1 cellular context compared by ENCODE assay signal in genomic region chr13:24217601-24218281, GRCh38.
TF ChIP-seq lines count a peak whose summit lies in the region.

No MANE protein-coding gene starts in this region.

TF ChIP-seq in HepG2, 621 proteins besides CTCF, POLR2A, EP300 and RAD21 (continued from another document and continues in another):
- TF ChIP-seq SOX13 (IDR thresholded peaks at IDR 0.05) (no peak), SOX13 (CRISPR knock-in tag; conservative IDR thresholded peaks at IDR 0.05 in 1 of 2, IDR thresholded peaks at IDR 0.05 in 1 of 2) (peak in 1 of 2 experiments; percentile 46; a peak in 1 of 4 replicates), RXRA (CRISPR knock-in tag; IDR thresholded peaks at IDR 0.05) (no peak; the same call in 1 of the 2 replicates), HES4 (CRISPR knock-in tag; IDR thresholded peaks at IDR 0.05; ENCODE audit: borderline replicate concordance) (no peak), HOXA3 (CRISPR knock-in tag; IDR thresholded peaks at IDR 0.05) (peak; percentile 58; the same call in 1 of the 2 replicates), SOX6 (IDR thresholded peaks at IDR 0.05) (no peak), SOX6 (CRISPR knock-in tag; IDR thresholded peaks at IDR 0.05) (peak; percentile 78), FOXK2 (IDR thresholded peaks at IDR 0.05) (peak; percentile 77; the same call in 1 of the 2 replicates), ARID5B (CRISPR knock-in tag; IDR thresholded peaks at IDR 0.05) (peak; percentile 85), ZHX1 (CRISPR knock-in tag; IDR thresholded peaks at IDR 0.05; ENCODE audit: low read depth) (no peak), MAF1 (CRISPR knock-in tag; IDR thresholded peaks at IDR 0.05; ENCODE audit: borderline replicate concordance) (no peak), MLX (CRISPR knock-in tag; IDR thresholded peaks at IDR 0.05) (peak; percentile 94), ZNF703 (CRISPR knock-in tag; IDR thresholded peaks at IDR 0.05; ENCODE audit: borderline replicate concordance) (no peak), MAZ (IDR thresholded peaks at IDR 0.05; ENCODE audit: borderline replicate concordance, low read depth, low read length) (no peak), MAZ (CRISPR knock-in tag; IDR thresholded peaks at IDR 0.05; ENCODE audit: low read depth) (peak; percentile 54), IRF1 (CRISPR knock-in tag; IDR thresholded peaks at IDR 0.05; ENCODE audit: low read depth) (no peak), HMGXB3 (CRISPR knock-in tag; IDR thresholded peaks at IDR 0.05; ENCODE audit: borderline replicate concordance) (0 out of 2 replicates have a peak, but pooled peaks have one; percentile 14), ZNF232 (CRISPR knock-in tag; IDR thresholded peaks at IDR 0.05; ENCODE audit: borderline replicate concordance) (peak; percentile 30; the same call in 1 of the 2 replicates), ZFP37 (CRISPR knock-in tag; IDR thresholded peaks at IDR 0.05; ENCODE audit: borderline replicate concordance) (peak; percentile 77; the same call in 1 of the 2 replicates), ETS1 (CRISPR knock-in tag; IDR thresholded peaks at IDR 0.05) (no peak), MEF2D (CRISPR knock-in tag; IDR thresholded peaks at IDR 0.05) (0 out of 2 replicates have a peak, but pooled peaks have one; percentile 35), BCL6 (CRISPR knock-in tag; IDR thresholded peaks at IDR 0.05) (peak; percentile 39; the same call in 1 of the 2 replicates), KLF9 (CRISPR knock-in tag; IDR thresholded peaks at IDR 0.05; ENCODE audit: low read depth) (no peak; the same call in 1 of the 2 replicates), ZNF746 (CRISPR knock-in tag; IDR thresholded peaks at IDR 0.05) (0 out of 2 replicates have a peak, but pooled peaks have one; percentile 18), KDM2A (CRISPR knock-in tag; IDR thresholded peaks at IDR 0.05; ENCODE audit: borderline replicate concordance, low read depth) (peak; percentile 24; the same call in 1 of the 2 replicates), ZMYM2 (CRISPR knock-in tag; IDR thresholded peaks at IDR 0.05) (peak; percentile 79), CENPT (CRISPR knock-in tag; IDR thresholded peaks at IDR 0.05; ENCODE audit: low read depth) (no peak), ZNF414 (CRISPR knock-in tag; IDR thresholded peaks at IDR 0.05) (0 out of 2 replicates have a peak, but pooled peaks have one; percentile 56), ZNF567 (CRISPR knock-in tag; IDR thresholded peaks at IDR 0.05; ENCODE audit: borderline replicate concordance) (0 out of 2 replicates have a peak, but pooled peaks have one; percentile 44), PRDM10 (CRISPR knock-in tag; IDR thresholded peaks at IDR 0.05; ENCODE audit: low read depth) (peak; percentile 62; the same call in 1 of the 2 replicates), ELF1 (CRISPR knock-in tag; IDR thresholded peaks at IDR 0.05) (peak; percentile 69), ZNF292 (CRISPR knock-in tag; IDR thresholded peaks at IDR 0.05; ENCODE audit: borderline replicate concordance, low read depth) (peak; percentile 29; the same call in 1 of the 2 replicates), AHR (CRISPR knock-in tag; IDR thresholded peaks at IDR 0.05) (no peak), RORA (CRISPR knock-in tag; IDR thresholded peaks at IDR 0.05) (no peak), ONECUT2 (CRISPR knock-in tag; IDR thresholded peaks at IDR 0.05) (no peak), ZBTB37 (CRISPR knock-in tag; IDR thresholded peaks at IDR 0.05) (0 out of 2 replicates have a peak, but pooled peaks have one; percentile 62), ATF5 (CRISPR knock-in tag; IDR thresholded peaks at IDR 0.05; ENCODE audit: low read depth) (no peak), ZNF430 (CRISPR knock-in tag; IDR thresholded peaks at IDR 0.05) (peak; percentile 69; the same call in 1 of the 2 replicates)
